In the genomic region with DNA sequence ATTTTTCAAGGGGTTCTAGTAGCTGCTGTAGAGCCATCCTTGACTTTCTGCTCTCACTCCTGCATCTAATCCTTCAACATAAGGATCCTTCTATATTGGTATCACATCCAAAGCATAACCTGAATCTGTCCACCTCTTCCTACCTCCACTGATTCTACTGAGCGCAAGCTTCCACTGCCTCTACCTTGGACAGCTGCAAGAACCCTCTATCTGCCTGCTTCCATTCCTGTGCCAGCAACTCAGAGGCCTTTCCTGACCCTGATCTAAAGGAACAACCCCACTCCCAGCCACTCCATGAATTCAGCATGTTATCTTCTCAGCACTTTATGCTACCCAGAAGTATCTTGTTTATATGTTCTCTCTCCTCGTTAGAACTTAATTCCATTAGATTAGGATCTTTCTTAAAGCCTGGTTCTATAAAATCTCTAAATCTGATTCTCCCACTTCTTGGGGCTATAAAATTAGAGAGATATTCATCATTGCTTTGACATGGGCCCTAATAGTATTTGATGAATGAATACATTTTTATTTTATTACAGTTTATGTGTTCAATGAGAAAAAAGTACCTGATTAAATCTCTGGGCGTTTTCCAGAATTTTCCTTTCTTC, we compare ENCODE assay signal across 24 cellular contexts. TPM values are rescaled to one million over a fixed set of nuclear protein-coding genes. Genes with fewer than 3 reads are reported as not detected.
A peak's percentile ranks its signal among the peaks of the same experiment; 100 is the strongest.
DNase-seq lines count a peak whose midpoint lies in the region; ATAC-seq and TF ChIP-seq lines count a peak whose summit lies in the region.
"Had no signal": no experiment of that assay in that cellular context is flagged by ENCODE, and none has a peak within 500 bp of the region (broad histone marks: within the 10 kb centered on the region; RNA-seq: fewer than 3 reads in every experiment).

No MANE protein-coding gene starts in this region.

- H3K4me1 Mint-ChIP-seq in activated CD8-positive, alpha-beta memory T cell treated with anti-CD3 and anti-CD28 coated beads, Interleukin-2, amount 10 ng/mL, durations not matched to agents 7 days and 5 days, result peaks cover 77% of the 10 kb centered on the region
- peaks cover 56 to 91% (median 78%) of the 10 kb centered on the region in 3 donors for H3K4me1 Mint-ChIP-seq in CD8-positive, alpha-beta memory T cell
- peaks cover 88% of the 10 kb centered on the region for H3K4me1 Mint-ChIP-seq in activated CD4-positive, alpha-beta memory T cell treated with anti-CD3 and anti-CD28 coated beads, Interleukin-2, amount 10 ng/mL, durations not matched to agents 7 days and 5 days
- H3K4me1 Mint-ChIP-seq: nephron had no signal

- POLR2A ChIA-PET in CD8-positive, alpha-beta memory T cell (lab: Charles Lee), result no interaction called here
- POLR2A ChIA-PET in activated CD4-positive, alpha-beta memory T cell treated with anti-CD3 and anti-CD28 coated beads, Interleukin-2, amount 10 ng/mL, durations not matched to agents 7 days and 5 days (lab: Charles Lee), result interaction anchor here (0.7 to 4.3 kb wide), 4 partner anchors 8 to 120 kb away, joined by 3 to 20 read pairs (median 4); no protein-coding TSS in a partner anchor

- no peak overlapping the region for H3K4me3 ChIP-seq in CD8-positive, alpha-beta memory T cell (ENCODE audit: low read length)
- H3K4me3 ChIP-seq in fibroblast of villous mesenchyme (ENCODE audit: low read depth, low read length), result no peak overlapping the region
- H3K4me3 ChIP-seq: BLaER1 treated with 17β-estradiol and CSF1 and Interleukin-3, amounts not matched to agents 10 nM and 100 nM; esophagus muscularis mucosa; gastroesophageal sphincter; pancreas; thyroid gland had no signal

- no peaks in the 10 kb centered on the region for H3K27me3 Mint-ChIP-seq in activated CD8-positive, alpha-beta memory T cell treated with anti-CD3 and anti-CD28 coated beads, Interleukin-2, amount 10 ng/mL, durations not matched to agents 7 days and 5 days
- no peaks in the 10 kb centered on the region for H3K27me3 Mint-ChIP-seq in CD8-positive, alpha-beta memory T cell
- H3K27me3 Mint-ChIP-seq in activated CD4-positive, alpha-beta memory T cell treated with anti-CD3 and anti-CD28 coated beads, Interleukin-2, amount 10 ng/mL, durations not matched to agents 7 days and 5 days, result no peaks in the 10 kb centered on the region
- H3K27me3 Mint-ChIP-seq: memory B cell; stimulated activated naive B cell treated with anti-CD40 and anti-IgM and Interleukin-4, amounts not matched to agents 10 μg/mL and 1 μg/mL and 100 μg/mL, for 72 hours had no signal

- H3K9me3 ChIP-seq in CD8-positive, alpha-beta memory T cell (ENCODE audit: low read length), result no peaks in the 10 kb centered on the region
- H3K9me3 ChIP-seq: esophagus muscularis mucosa, gastroesophageal sphincter, pancreas, thyroid gland had no signal

- H3K36me3 ChIP-seq in CD8-positive, alpha-beta memory T cell (ENCODE audit: insufficient read depth, low read length), result peaks cover 71% of the 10 kb centered on the region

- DNase-seq in activated CD8-positive, alpha-beta memory T cell treated with anti-CD3 and anti-CD28 coated beads, Interleukin-2, amount 10 ng/mL, durations not matched to agents 7 days and 5 days, result no peak
- DNase-seq in activated CD8-positive, alpha-beta memory T cell treated with anti-CD3 and anti-CD28 coated beads, Interleukin-2, amount 50 U/mL, for 4 hours, result no peak
- DNase-seq in CD8-positive, alpha-beta memory T cell, result no peak
- DNase-seq in activated CD4-positive, alpha-beta memory T cell treated with anti-CD3 and anti-CD28 coated beads, Interleukin-2, amount 10 ng/mL, durations not matched to agents 7 days and 5 days, result no peak
- DNase-seq in fibroblast of villous mesenchyme (ENCODE audit: low read depth), result peak; percentile 22
- DNase-seq: activated CD4-positive, alpha-beta T cell treated with anti-CD3 and anti-CD28 coated beads, Interleukin-2, amount 50 U/mL, for 4 hours; activated effector memory CD4-positive, alpha-beta T cell treated with anti-CD3 and anti-CD28 coated beads, Interleukin-2, amount 50 U/mL, for 16 hours; effector CD4-positive, alpha-beta T cell; NCI-H1105 treated with DMSO at 0.1 percent for 48 hours; NCI-H2107; NCI-H524; pancreas; stimulated activated naive B cell treated with anti-CD40 and anti-IgM and Interleukin-4, amounts not matched to agents 10 μg/mL and 1 μg/mL and 100 μg/mL, for 72 hours; thyroid gland had no signal

- no peaks in the 10 kb centered on the region for H3K27me3 ChIP-seq in CD8-positive, alpha-beta memory T cell (ENCODE audit: insufficient read depth, low read length, poor library complexity, severe bottlenecking)
- H3K27me3 ChIP-seq: BLaER1 treated with 17β-estradiol and CSF1 and Interleukin-3, amounts not matched to agents 10 nM and 100 nM; esophagus muscularis mucosa; gastroesophageal sphincter; pancreas; thyroid gland had no signal

- peak overlapping the region; percentile 4 for H3K4me3 Mint-ChIP-seq in activated CD8-positive, alpha-beta memory T cell treated with anti-CD3 and anti-CD28 coated beads, Interleukin-2, amount 10 ng/mL, durations not matched to agents 7 days and 5 days
- peak overlapping the region in 1 of 7 donors; percentile 49 for H3K4me3 Mint-ChIP-seq in CD8-positive, alpha-beta memory T cell
- H3K4me3 Mint-ChIP-seq in activated CD4-positive, alpha-beta memory T cell treated with anti-CD3 and anti-CD28 coated beads, Interleukin-2, amount 10 ng/mL, durations not matched to agents 7 days and 5 days, result peak overlapping the region; percentile 2
- H3K4me3 Mint-ChIP-seq: memory B cell; nephron; stimulated activated naive B cell treated with anti-CD40 and anti-IgM and Interleukin-4, amounts not matched to agents 10 μg/mL and 1 μg/mL and 100 μg/mL, for 72 hours had no signal

- no peak for TF ChIP-seq CTCF in fibroblast of villous mesenchyme (IDR thresholded peaks at IDR 0.05; ENCODE audit: insufficient read depth, low read depth, low read length)

- peaks cover 76% of the 10 kb centered on the region for H3K4me1 ChIP-seq in CD8-positive, alpha-beta memory T cell (ENCODE audit: insufficient read depth, low read length)

- H3K27ac Mint-ChIP-seq in activated CD8-positive, alpha-beta memory T cell treated with anti-CD3 and anti-CD28 coated beads, Interleukin-2, amount 10 ng/mL, durations not matched to agents 7 days and 5 days, result peak overlapping the region; percentile 16
- peak overlapping the region; percentile 5 to 94 (median 70) for H3K27ac Mint-ChIP-seq in CD8-positive, alpha-beta memory T cell
- H3K27ac Mint-ChIP-seq in activated CD4-positive, alpha-beta memory T cell treated with anti-CD3 and anti-CD28 coated beads, Interleukin-2, amount 10 ng/mL, durations not matched to agents 7 days and 5 days, result no peak overlapping the region
- H3K27ac Mint-ChIP-seq: memory B cell; nephron; stimulated activated naive B cell treated with anti-CD40 and anti-IgM and Interleukin-4, amounts not matched to agents 10 μg/mL and 1 μg/mL and 100 μg/mL, for 72 hours had no signal

- H3K27ac ChIP-seq in CD8-positive, alpha-beta memory T cell (ENCODE audit: low read depth, low read length), result no peak overlapping the region
- H3K27ac ChIP-seq: BLaER1 treated with 17β-estradiol and CSF1 and Interleukin-3, amounts not matched to agents 10 nM and 100 nM; esophagus muscularis mucosa; gastroesophageal sphincter; pancreas; RWPE1; thyroid gland had no signal

- no peak for ATAC-seq in activated CD8-positive, alpha-beta memory T cell treated with anti-CD3 and anti-CD28 coated beads, Interleukin-2, amount 10 ng/mL, durations not matched to agents 7 days and 5 days
- ATAC-seq in HG03196 (IDR thresholded peaks at IDR 0.05; ENCODE audit: unreplicated experiment) (no peak), GM19395 (IDR thresholded peaks at IDR 0.05; ENCODE audit: unreplicated experiment) (no peak), GM18907 (IDR thresholded peaks at IDR 0.05; ENCODE audit: unreplicated experiment) (no peak)
- ATAC-seq: gastroesophageal sphincter; pancreas; sciatic nerve; stimulated activated naive B cell treated with anti-CD40 and anti-IgM and Interleukin-4, amounts not matched to agents 10 μg/mL and 1 μg/mL and 100 μg/mL, for 72 hours had no signal

- H3K9me3 Mint-ChIP-seq in activated CD8-positive, alpha-beta memory T cell treated with anti-CD3 and anti-CD28 coated beads, Interleukin-2, amount 10 ng/mL, durations not matched to agents 7 days and 5 days (ENCODE audit: low read depth), result peaks cover 10% of the 10 kb centered on the region
- peaks cover 0 to 2% (median 0%) of the 10 kb centered on the region in 5 donors for H3K9me3 Mint-ChIP-seq in CD8-positive, alpha-beta memory T cell
- H3K9me3 Mint-ChIP-seq in activated CD4-positive, alpha-beta memory T cell treated with anti-CD3 and anti-CD28 coated beads, Interleukin-2, amount 10 ng/mL, durations not matched to agents 7 days and 5 days, result peaks cover 21% of the 10 kb centered on the region
- H3K9me3 Mint-ChIP-seq: nephron had no signal

- peaks cover 81% of the 10 kb centered on the region for H3K36me3 Mint-ChIP-seq in activated CD8-positive, alpha-beta memory T cell treated with anti-CD3 and anti-CD28 coated beads, Interleukin-2, amount 10 ng/mL, durations not matched to agents 7 days and 5 days
- H3K36me3 Mint-ChIP-seq in CD8-positive, alpha-beta memory T cell, result peaks cover 48 to 88% (median 53%) of the 10 kb centered on the region in 3 donors
- H3K36me3 Mint-ChIP-seq in activated CD4-positive, alpha-beta memory T cell treated with anti-CD3 and anti-CD28 coated beads, Interleukin-2, amount 10 ng/mL, durations not matched to agents 7 days and 5 days (ENCODE audit: low read depth), result peaks cover 82% of the 10 kb centered on the region

- CTCF ChIA-PET in activated CD8-positive, alpha-beta memory T cell treated with anti-CD3 and anti-CD28 coated beads, Interleukin-2, amount 10 ng/mL, durations not matched to agents 7 days and 5 days (lab: Charles Lee), result interaction anchor here (1.4 kb wide), 1 partner anchor 23 kb away, joined by 3 read pairs; no protein-coding TSS in a partner anchor
- CTCF ChIA-PET in CD8-positive, alpha-beta memory T cell (lab: Charles Lee), result interaction anchor here (1.2 to 1.4 kb wide), 2 partner anchors 13 to 157 kb away, joined by 3 to 6 read pairs; no protein-coding TSS in a partner anchor
- CTCF ChIA-PET in activated CD4-positive, alpha-beta memory T cell treated with anti-CD3 and anti-CD28 coated beads, Interleukin-2, amount 10 ng/mL, durations not matched to agents 7 days and 5 days (lab: Charles Lee), result interaction anchor here (0.8 kb wide), 1 partner anchor 22 kb away, joined by 3 read pairs; no protein-coding TSS in a partner anchor

RNA-seq across cellular contexts. Expression of a gene that starts 6.9 kb away (rescaled TPM):
- total RNA-seq in activated CD8-positive, alpha-beta memory T cell treated with anti-CD3 and anti-CD28 coated beads, Interleukin-2, amount 10 ng/mL, durations not matched to agents 7 days and 5 days, result 100 to 1,000 TPM; 385 to 515 TPM
- 100 to 1,000 TPM; 142 to 145 TPM for total RNA-seq in CD8-positive, alpha-beta memory T cell
- polyA plus RNA-seq in CD8-positive, alpha-beta memory T cell, result 173 TPM
- 100 to 1,000 TPM; 540 to 547 TPM for total RNA-seq in activated CD4-positive, alpha-beta memory T cell treated with anti-CD3 and anti-CD28 coated beads, Interleukin-2, amount 10 ng/mL, durations not matched to agents 7 days and 5 days
- 116 and 132 TPM in 2 replicates for total RNA-seq in fibroblast of villous mesenchyme
